ENCODE assay signal across 23 cellular contexts in genomic region chr10:97065128-97065527, GRCh38.
DNase-seq lines count a peak whose midpoint lies in the region; ATAC-seq and FAIRE-seq lines count a peak whose summit lies in the region.
"Had no signal": no experiment of that assay in that cellular context is flagged by ENCODE, and none has a peak within 500 bp of the region (broad histone marks: within the 10 kb centered on the region; RNA-seq: fewer than 3 reads in every experiment).

No MANE protein-coding gene starts in this region.

- peaks cover 10% of the 10 kb centered on the region for H3K9me3 Mint-ChIP-seq in activated CD4-positive, alpha-beta memory T cell treated with anti-CD3 and anti-CD28 coated beads, Interleukin-2, amount 10 ng/mL, durations not matched to agents 7 days and 5 days
- H3K9me3 Mint-ChIP-seq in activated T-cell treated with anti-CD3 and anti-CD28 coated beads, Interleukin-2, amount 50 U/mL, for 4 hours: peaks cover 3% of the 10 kb centered on the region
- H3K9me3 Mint-ChIP-seq: effector memory CD8-positive, alpha-beta T cell; stimulated activated naive CD8-positive, alpha-beta T cell treated with anti-CD3 and anti-CD28 coated beads, Interleukin-15, Interleukin-2, amounts not matched to agents 100 ng/mL and 50 ng/mL, for 24 hours had no signal

- FAIRE-seq in urothelium cell line (lab: Jason Lieb, UNC): no peak

- peak; percentile 2 for DNase-seq in SIG-M5 treated with dmso at 0.1 percent for 504 hours (lab: John Stamatoyannopoulos, UW; ENCODE audit: unreplicated experiment)
- DNase-seq in SIG-M5 (lab: John Stamatoyannopoulos, UW): no peak
- peak; percentile 44 for DNase-seq in NCI-H146 (lab: John Stamatoyannopoulos, UW)
- peak; percentile 67 for DNase-seq in epithelial cell of prostate (ENCODE audit: low read depth, low spot score)
- DNase-seq in urothelium cell line (ENCODE audit: low spot score): peak; percentile 44
- DNase-seq in activated CD4-positive, alpha-beta memory T cell treated with anti-CD3 and anti-CD28 coated beads, Interleukin-2, amount 10 ng/mL, durations not matched to agents 7 days and 5 days: no peak
- DNase-seq in NCI-H2107 treated with DMSO at 0.1 percent for 48 hours (lab: John Stamatoyannopoulos, UW; ENCODE audit: unreplicated experiment): no peak
- no peak for DNase-seq in activated T-cell treated with anti-CD3 and anti-CD28 coated beads, Interleukin-2, amount 50 U/mL, for 4 hours
- DNase-seq: activated CD4-positive, CD25-positive, alpha-beta regulatory T cell treated with anti-CD3 and anti-CD28 coated beads, Interleukin-2, amount 50 U/mL, for 72 hours; activated CD8-positive, alpha-beta memory T cell treated with anti-CD3 and anti-CD28 coated beads, Interleukin-2, amount 10 ng/mL, durations not matched to agents 7 days and 5 days; activated effector memory CD4-positive, alpha-beta T cell treated with anti-CD3 and anti-CD28 coated beads, Interleukin-2, amount 50 U/mL, for 16 hours; amygdala; CD4-positive, alpha-beta memory T cell; cerebellar nuclear complex; effector memory CD8-positive, alpha-beta T cell; hypothalamus; left cardiac atrium; NCI-H446 had no signal

- peaks cover 8% of the 10 kb centered on the region for H3K36me3 Mint-ChIP-seq in activated CD4-positive, alpha-beta memory T cell treated with anti-CD3 and anti-CD28 coated beads, Interleukin-2, amount 10 ng/mL, durations not matched to agents 7 days and 5 days (ENCODE audit: low read depth)
- H3K36me3 Mint-ChIP-seq in activated T-cell treated with anti-CD3 and anti-CD28 coated beads, Interleukin-2, amount 50 U/mL, for 4 hours (ENCODE audit: insufficient read depth): no peaks in the 10 kb centered on the region
- H3K36me3 Mint-ChIP-seq: CD4-positive, alpha-beta memory T cell had no signal

- H3K4me1 Mint-ChIP-seq in activated CD4-positive, alpha-beta memory T cell treated with anti-CD3 and anti-CD28 coated beads, Interleukin-2, amount 10 ng/mL, durations not matched to agents 7 days and 5 days: peaks cover 11% of the 10 kb centered on the region
- H3K4me1 Mint-ChIP-seq in activated T-cell treated with anti-CD3 and anti-CD28 coated beads, Interleukin-2, amount 50 U/mL, for 4 hours (ENCODE audit: low read depth): peaks cover 9% of the 10 kb centered on the region

- no peak overlapping the region for H3K27ac Mint-ChIP-seq in activated CD4-positive, alpha-beta memory T cell treated with anti-CD3 and anti-CD28 coated beads, Interleukin-2, amount 10 ng/mL, durations not matched to agents 7 days and 5 days
- H3K27ac Mint-ChIP-seq: activated CD8-positive, alpha-beta memory T cell treated with anti-CD3 and anti-CD28 coated beads, Interleukin-2, amount 10 ng/mL, durations not matched to agents 7 days and 5 days; effector memory CD8-positive, alpha-beta T cell; stimulated activated naive CD8-positive, alpha-beta T cell treated with anti-CD3 and anti-CD28 coated beads, Interleukin-15, Interleukin-2, amounts not matched to agents 100 ng/mL and 50 ng/mL, for 24 hours; T-helper 2 cell treated with Interferon-gamma antibody and Interleukin-4, amounts not matched to agents 5 μg/mL and 100 μg/mL, for 36 hours had no signal

- CTCF ChIA-PET in activated CD4-positive, alpha-beta memory T cell treated with anti-CD3 and anti-CD28 coated beads, Interleukin-2, amount 10 ng/mL, durations not matched to agents 7 days and 5 days (lab: Charles Lee): no interaction called here

- no peak overlapping the region for H3K4me3 Mint-ChIP-seq in activated CD4-positive, alpha-beta memory T cell treated with anti-CD3 and anti-CD28 coated beads, Interleukin-2, amount 10 ng/mL, durations not matched to agents 7 days and 5 days
- H3K4me3 Mint-ChIP-seq in activated T-cell treated with anti-CD3 and anti-CD28 coated beads, Interleukin-2, amount 50 U/mL, for 4 hours: no peak overlapping the region
- H3K4me3 Mint-ChIP-seq: activated CD8-positive, alpha-beta memory T cell treated with anti-CD3 and anti-CD28 coated beads, Interleukin-2, amount 10 ng/mL, durations not matched to agents 7 days and 5 days; CD4-positive, alpha-beta memory T cell; effector memory CD8-positive, alpha-beta T cell; stimulated activated naive CD8-positive, alpha-beta T cell treated with anti-CD3 and anti-CD28 coated beads, Interleukin-15, Interleukin-2, amounts not matched to agents 100 ng/mL and 50 ng/mL, for 24 hours; T-helper 2 cell treated with Interferon-gamma antibody and Interleukin-4, amounts not matched to agents 5 μg/mL and 100 μg/mL, for 36 hours had no signal

- H3K27ac ChIP-seq in epithelial cell of prostate: peak overlapping the region; percentile 12
- H3K27ac ChIP-seq: right atrium auricular region, SJSA1, upper lobe of right lung had no signal

- POLR2A ChIA-PET in activated CD4-positive, alpha-beta memory T cell treated with anti-CD3 and anti-CD28 coated beads, Interleukin-2, amount 10 ng/mL, durations not matched to agents 7 days and 5 days (lab: Charles Lee): no interaction called here

- ATAC-seq in activated T-cell treated with anti-CD3 and anti-CD28 coated beads, Interleukin-2, amount 50 U/mL, for 4 hours: no peak
- ATAC-seq: activated CD8-positive, alpha-beta memory T cell treated with anti-CD3 and anti-CD28 coated beads, Interleukin-2, amount 10 ng/mL, durations not matched to agents 7 days and 5 days; effector memory CD8-positive, alpha-beta T cell; left cardiac atrium; upper lobe of right lung had no signal

- H3K27me3 Mint-ChIP-seq in activated CD4-positive, alpha-beta memory T cell treated with anti-CD3 and anti-CD28 coated beads, Interleukin-2, amount 10 ng/mL, durations not matched to agents 7 days and 5 days: peaks cover 2% of the 10 kb centered on the region
- peaks cover 16% of the 10 kb centered on the region for H3K27me3 Mint-ChIP-seq in activated T-cell treated with anti-CD3 and anti-CD28 coated beads, Interleukin-2, amount 50 U/mL, for 4 hours (ENCODE audit: low read depth)
- H3K27me3 Mint-ChIP-seq: activated CD8-positive, alpha-beta memory T cell treated with anti-CD3 and anti-CD28 coated beads, Interleukin-2, amount 10 ng/mL, durations not matched to agents 7 days and 5 days had no signal

Comparison
In these comparisons a context has a peak if more than half of its experiments do, and no peak if none do; other contexts are left out.
1. DNase-seq: peak in SIG-M5 treated with dmso at 0.1 percent for 504 hours (single experiment), NCI-H146 (single experiment), epithelial cell of prostate (single experiment) and urothelium cell line (single experiment); none in SIG-M5 (single experiment), activated CD4-positive, alpha-beta memory T cell treated with anti-CD3 and anti-CD28 coated beads, Interleukin-2, amount 10 ng/mL, durations not matched to agents 7 days and 5 days (single experiment), NCI-H2107 treated with DMSO at 0.1 percent for 48 hours (single experiment) and activated T-cell treated with anti-CD3 and anti-CD28 coated beads, Interleukin-2, amount 50 U/mL, for 4 hours (single experiment).